ENCODE assay signal across 21 cellular contexts in the genomic region with DNA sequence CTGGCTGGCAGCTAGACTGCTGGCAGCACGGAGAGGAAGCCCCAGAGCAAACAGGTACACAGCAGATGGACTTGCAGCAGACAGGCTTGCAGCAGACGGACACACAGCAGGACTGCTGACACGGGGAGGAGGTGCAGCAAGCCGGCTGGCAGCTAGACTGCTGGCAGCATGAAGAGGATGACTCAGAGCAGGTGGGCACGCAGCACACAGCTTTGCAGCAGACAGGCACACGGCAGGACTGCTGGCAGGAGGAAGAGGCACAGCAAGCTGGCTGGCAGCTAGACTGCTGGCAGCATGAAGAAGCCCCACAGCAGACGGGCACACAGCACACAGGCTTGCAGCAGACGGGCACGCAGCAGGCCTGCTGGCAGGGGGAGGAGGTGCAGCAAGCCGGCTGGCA. TPM values are rescaled to one million over a fixed set of nuclear protein-coding genes. Genes with fewer than 3 reads are reported as not detected.
DNase-seq lines count a peak whose midpoint lies in the region; ATAC-seq, FAIRE-seq and TF ChIP-seq lines count a peak whose summit lies in the region.
"Had no signal": no experiment of that assay in that cellular context is flagged by ENCODE, and none has a peak within 500 bp of the region (broad histone marks: within the 10 kb centered on the region; RNA-seq: fewer than 3 reads in every experiment).

No MANE protein-coding gene starts in this region.

- H3K4me3 ChIP-seq in right atrium auricular region (no peak overlapping the region), kidney (ENCODE audit: low read length in 2 of 2) (no peak overlapping the region)
- H3K4me3 ChIP-seq: colonic mucosa, tibial nerve had no signal

- no peaks in the 10 kb centered on the region for H3K27me3 ChIP-seq in right atrium auricular region
- H3K27me3 ChIP-seq: colonic mucosa had no signal

- ATAC-seq in Right ventricle myocardium superior (ENCODE audit: poor library complexity) (no peak), GM18519 (IDR thresholded peaks at IDR 0.05; ENCODE audit: low FRiP score, unreplicated experiment) (no peak)
- ATAC-seq: CD8-positive, alpha-beta T cell had no signal

- H3K9me3 ChIP-seq in right atrium auricular region, result no peaks in the 10 kb centered on the region
- H3K9me3 ChIP-seq in kidney (ENCODE audit: control insufficient read depth in 1 of 2, low read length in 2 of 2), result no peaks in the 10 kb centered on the region
- H3K9me3 ChIP-seq: colonic mucosa, SK-N-SH had no signal

- H3K36me3 ChIP-seq in right atrium auricular region (no peaks in the 10 kb centered on the region), kidney (ENCODE audit: control insufficient read depth in 1 of 2, insufficient read depth in 2 of 2, low read length in 2 of 2) (no peaks in the 10 kb centered on the region)
- H3K36me3 ChIP-seq: colonic mucosa, tibial nerve had no signal

- H3K4me1 ChIP-seq in right atrium auricular region (no peaks in the 10 kb centered on the region), kidney (ENCODE audit: control insufficient read depth in 1 of 2, insufficient read depth in 1 of 2, low read depth in 1 of 2, low read length in 2 of 2) (no peaks in the 10 kb centered on the region)
- H3K4me1 ChIP-seq: colonic mucosa, tibial nerve had no signal

- intact Hi-C loops in Right ventricle myocardium superior (cut with DNase I), result no loop called here
- intact Hi-C loops in kidney (cut with DNase I), result no loop called here

- H3K27ac ChIP-seq in right atrium auricular region (no peak overlapping the region), kidney (ENCODE audit: low read depth in 2 of 2, low read length in 2 of 2) (no peak overlapping the region)
- H3K27ac ChIP-seq: colonic mucosa, tibial nerve had no signal

- TF ChIP-seq CTCF in right atrium auricular region (IDR thresholded peaks at IDR 0.05) (no peak), kidney (IDR thresholded peaks at IDR 0.05; ENCODE audit: borderline replicate concordance, extremely low read depth, insufficient read depth) (no peak)

- DNase-seq in right atrium auricular region (ENCODE audit: low spot score) (peak; percentile 23), Right ventricle myocardium superior (no peak), kidney (peak; percentile 23), nucleus accumbens (lab: John Stamatoyannopoulos, UW) (no peak), NCI-H748 (lab: John Stamatoyannopoulos, UW; ENCODE audit: unreplicated experiment) (no peak), NCI-H446 (lab: John Stamatoyannopoulos, UW) (no peak)
- DNase-seq in activated CD8-positive, alpha-beta memory T cell treated with anti-CD3 and anti-CD28 coated beads, Interleukin-2, amount 50 U/mL, for 4 hours, result peak; percentile 6
- DNase-seq: activated naive CD4-positive, alpha-beta T cell treated with anti-CD3 and anti-CD28 coated beads for 36 hours; colonic mucosa; hypothalamus; SK-N-SH; stimulated activated naive CD4-positive, alpha-beta T cell treated with Interleukin-2 at 50 U/mL for 16 hours; T-helper 9 cell had no signal

- no peak overlapping the region for H3K9ac ChIP-seq in kidney (ENCODE audit: low read length in 2 of 2)
- H3K9ac ChIP-seq: SK-N-SH had no signal

- FAIRE-seq in kidney (lab: Jason Lieb, UNC), result no peak
- FAIRE-seq: G401.6, RCC 7860 had no signal

RNA-seq across cellular contexts. Expression of gene KRTAP10-2, which starts 0.5 kb away (rescaled TPM):
- total RNA-seq in right atrium auricular region (not detected), Right ventricle myocardium superior (not detected), kidney (not detected)
- polyA plus RNA-seq in kidney (ENCODE audit: insufficient read depth, low read depth, low replicate concordance), result not detected
- total RNA-seq: activated naive CD4-positive, alpha-beta T cell treated with anti-CD3 and anti-CD28 coated beads for 36 hours; CD8-positive, alpha-beta T cell; colonic mucosa; fibroblast of villous mesenchyme; HT-29; mononuclear cell; tibial nerve had no signal
- polyA plus RNA-seq: SK-N-SH had no signal

RNA-seq across cellular contexts. Expression of gene KRTAP10-3, which starts 7.8 kb away (rescaled TPM):
- total RNA-seq in right atrium auricular region, result not detected
- not detected for total RNA-seq in Right ventricle myocardium superior
- total RNA-seq in kidney, result not detected
- not detected for polyA plus RNA-seq in kidney (ENCODE audit: insufficient read depth, low read depth, low replicate concordance)
- total RNA-seq: activated naive CD4-positive, alpha-beta T cell treated with anti-CD3 and anti-CD28 coated beads for 36 hours; CD8-positive, alpha-beta T cell; colonic mucosa; fibroblast of villous mesenchyme; HT-29; mononuclear cell; tibial nerve had no signal
- polyA plus RNA-seq: SK-N-SH had no signal

RNA-seq across cellular contexts. Expression of gene KRTAP10-1, which starts 10.8 kb away (rescaled TPM):
- not detected for total RNA-seq in right atrium auricular region
- not detected for total RNA-seq in Right ventricle myocardium superior
- total RNA-seq in kidney, result not detected
- not detected for polyA plus RNA-seq in kidney (ENCODE audit: insufficient read depth, low read depth, low replicate concordance)
- total RNA-seq: activated naive CD4-positive, alpha-beta T cell treated with anti-CD3 and anti-CD28 coated beads for 36 hours; CD8-positive, alpha-beta T cell; colonic mucosa; fibroblast of villous mesenchyme; HT-29; mononuclear cell; tibial nerve had no signal
- polyA plus RNA-seq: SK-N-SH had no signal

RNA-seq across cellular contexts. Expression of gene KRTAP10-4, which starts 22.7 kb away (rescaled TPM):
- not detected for total RNA-seq in right atrium auricular region
- not detected for total RNA-seq in Right ventricle myocardium superior
- not detected for total RNA-seq in kidney
- polyA plus RNA-seq in kidney (ENCODE audit: insufficient read depth, low read depth, low replicate concordance), result not detected
- total RNA-seq: activated naive CD4-positive, alpha-beta T cell treated with anti-CD3 and anti-CD28 coated beads for 36 hours; CD8-positive, alpha-beta T cell; colonic mucosa; fibroblast of villous mesenchyme; HT-29; mononuclear cell; tibial nerve had no signal
- polyA plus RNA-seq: SK-N-SH had no signal

RNA-seq across cellular contexts. Expression of gene KRTAP10-5, which starts 29.6 kb away (rescaled TPM):
- total RNA-seq in right atrium auricular region, result not detected
- total RNA-seq in Right ventricle myocardium superior, result not detected
- not detected for total RNA-seq in kidney
- not detected for polyA plus RNA-seq in kidney (ENCODE audit: insufficient read depth, low read depth, low replicate concordance)
- total RNA-seq: activated naive CD4-positive, alpha-beta T cell treated with anti-CD3 and anti-CD28 coated beads for 36 hours; CD8-positive, alpha-beta T cell; colonic mucosa; fibroblast of villous mesenchyme; HT-29; mononuclear cell; tibial nerve had no signal
- polyA plus RNA-seq: SK-N-SH had no signal

Comparison
In these comparisons a context has a peak if more than half of its experiments do, and no peak if none do; other contexts are left out.
1. DNase-seq: peak in right atrium auricular region (single experiment), activated CD8-positive, alpha-beta memory T cell treated with anti-CD3 and anti-CD28 coated beads, Interleukin-2, amount 50 U/mL, for 4 hours (single experiment) and kidney (single experiment); none in Right ventricle myocardium superior (single experiment), nucleus accumbens (0 of 56), NCI-H748 (single experiment) and NCI-H446 (0 of 2).